Comparison of ENCODE assay signal across 1 cellular context in genomic region chr13:33937373-33938087, GRCh38.
TF ChIP-seq lines count a peak whose summit lies in the region.

No MANE protein-coding gene starts in this region.

TF ChIP-seq in GM23338, 12 proteins besides CTCF, POLR2A, EP300 and RAD21 (continued from another document):
- TF ChIP-seq, protein P1, sequence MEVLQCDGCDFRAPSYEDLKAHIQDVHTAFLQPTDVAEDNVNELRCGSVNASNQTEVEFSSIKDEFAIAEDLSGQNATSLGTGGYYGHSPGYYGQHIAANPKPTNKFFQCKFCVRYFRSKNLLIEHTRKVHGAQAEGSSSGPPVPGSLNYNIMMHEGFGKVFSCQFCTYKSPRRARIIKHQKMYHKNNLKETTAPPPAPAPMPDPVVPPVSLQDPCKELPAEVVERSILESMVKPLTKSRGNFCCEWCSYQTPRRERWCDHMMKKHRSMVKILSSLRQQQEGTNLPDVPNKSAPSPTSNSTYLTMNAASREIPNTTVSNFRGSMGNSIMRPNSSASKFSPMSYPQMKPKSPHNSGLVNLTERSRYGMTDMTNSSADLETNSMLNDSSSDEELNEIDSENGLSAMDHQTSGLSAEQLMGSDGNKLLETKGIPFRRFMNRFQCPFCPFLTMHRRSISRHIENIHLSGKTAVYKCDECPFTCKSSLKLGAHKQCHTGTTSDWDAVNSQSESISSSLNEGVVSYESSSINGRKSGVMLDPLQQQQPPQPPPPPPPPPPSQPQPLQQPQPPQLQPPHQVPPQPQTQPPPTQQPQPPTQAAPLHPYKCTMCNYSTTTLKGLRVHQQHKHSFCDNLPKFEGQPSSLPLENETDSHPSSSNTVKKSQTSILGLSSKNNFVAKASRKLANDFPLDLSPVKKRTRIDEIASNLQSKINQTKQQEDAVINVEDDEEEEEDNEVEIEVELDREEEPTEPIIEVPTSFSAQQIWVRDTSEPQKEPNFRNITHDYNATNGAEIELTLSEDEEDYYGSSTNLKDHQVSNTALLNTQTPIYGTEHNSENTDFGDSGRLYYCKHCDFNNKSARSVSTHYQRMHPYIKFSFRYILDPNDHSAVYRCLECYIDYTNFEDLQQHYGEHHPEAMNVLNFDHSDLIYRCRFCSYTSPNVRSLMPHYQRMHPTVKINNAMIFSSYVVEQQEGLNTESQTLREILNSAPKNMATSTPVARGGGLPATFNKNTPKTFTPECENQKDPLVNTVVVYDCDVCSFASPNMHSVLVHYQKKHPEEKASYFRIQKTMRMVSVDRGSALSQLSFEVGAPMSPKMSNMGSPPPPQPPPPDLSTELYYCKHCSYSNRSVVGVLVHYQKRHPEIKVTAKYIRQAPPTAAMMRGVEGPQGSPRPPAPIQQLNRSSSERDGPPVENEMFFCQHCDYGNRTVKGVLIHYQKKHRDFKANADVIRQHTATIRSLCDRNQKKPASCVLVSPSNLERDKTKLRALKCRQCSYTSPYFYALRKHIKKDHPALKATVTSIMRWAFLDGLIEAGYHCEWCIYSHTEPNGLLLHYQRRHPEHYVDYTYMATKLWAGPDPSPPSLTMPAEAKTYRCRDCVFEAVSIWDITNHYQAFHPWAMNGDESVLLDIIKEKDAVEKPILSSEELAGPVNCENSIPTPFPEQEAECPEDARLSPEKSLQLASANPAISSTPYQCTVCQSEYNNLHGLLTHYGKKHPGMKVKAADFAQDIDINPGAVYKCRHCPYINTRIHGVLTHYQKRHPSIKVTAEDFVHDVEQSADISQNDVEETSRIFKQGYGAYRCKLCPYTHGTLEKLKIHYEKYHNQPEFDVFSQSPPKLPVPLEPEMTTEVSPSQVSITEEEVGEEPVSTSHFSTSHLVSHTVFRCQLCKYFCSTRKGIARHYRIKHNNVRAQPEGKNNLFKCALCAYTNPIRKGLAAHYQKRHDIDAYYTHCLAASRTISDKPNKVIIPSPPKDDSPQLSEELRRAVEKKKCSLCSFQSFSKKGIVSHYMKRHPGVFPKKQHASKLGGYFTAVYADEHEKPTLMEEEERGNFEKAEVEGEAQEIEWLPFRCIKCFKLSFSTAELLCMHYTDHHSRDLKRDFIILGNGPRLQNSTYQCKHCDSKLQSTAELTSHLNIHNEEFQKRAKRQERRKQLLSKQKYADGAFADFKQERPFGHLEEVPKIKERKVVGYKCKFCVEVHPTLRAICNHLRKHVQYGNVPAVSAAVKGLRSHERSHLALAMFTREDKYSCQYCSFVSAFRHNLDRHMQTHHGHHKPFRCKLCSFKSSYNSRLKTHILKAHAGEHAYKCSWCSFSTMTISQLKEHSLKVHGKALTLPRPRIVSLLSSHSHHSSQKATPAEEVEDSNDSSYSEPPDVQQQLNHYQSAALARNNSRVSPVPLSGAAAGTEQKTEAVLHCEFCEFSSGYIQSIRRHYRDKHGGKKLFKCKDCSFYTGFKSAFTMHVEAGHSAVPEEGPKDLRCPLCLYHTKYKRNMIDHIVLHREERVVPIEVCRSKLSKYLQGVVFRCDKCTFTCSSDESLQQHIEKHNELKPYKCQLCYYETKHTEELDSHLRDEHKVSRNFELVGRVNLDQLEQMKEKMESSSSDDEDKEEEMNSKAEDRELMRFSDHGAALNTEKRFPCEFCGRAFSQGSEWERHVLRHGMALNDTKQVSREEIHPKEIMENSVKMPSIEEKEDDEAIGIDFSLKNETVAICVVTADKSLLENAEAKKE (CRISPR knock-in tag; IDR thresholded peaks at IDR 0.05), result peak; percentile 93
- TF ChIP-seq STAT1 (IDR thresholded peaks at IDR 0.05; ENCODE audit: unreplicated experiment) (no peak), POLR2AphosphoS5 (IDR thresholded peaks at IDR 0.05; ENCODE audit: low read depth) (no peak), NANOG (IDR thresholded peaks at IDR 0.05; ENCODE audit: borderline replicate concordance) (no peak), EZH2phosphoT487 (IDR thresholded peaks at IDR 0.05; ENCODE audit: unreplicated experiment) (no peak)
- TF ChIP-seq, protein P2, sequence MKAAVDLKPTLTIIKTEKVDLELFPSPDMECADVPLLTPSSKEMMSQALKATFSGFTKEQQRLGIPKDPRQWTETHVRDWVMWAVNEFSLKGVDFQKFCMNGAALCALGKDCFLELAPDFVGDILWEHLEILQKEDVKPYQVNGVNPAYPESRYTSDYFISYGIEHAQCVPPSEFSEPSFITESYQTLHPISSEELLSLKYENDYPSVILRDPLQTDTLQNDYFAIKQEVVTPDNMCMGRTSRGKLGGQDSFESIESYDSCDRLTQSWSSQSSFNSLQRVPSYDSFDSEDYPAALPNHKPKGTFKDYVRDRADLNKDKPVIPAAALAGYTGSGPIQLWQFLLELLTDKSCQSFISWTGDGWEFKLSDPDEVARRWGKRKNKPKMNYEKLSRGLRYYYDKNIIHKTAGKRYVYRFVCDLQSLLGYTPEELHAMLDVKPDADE (IDR thresholded peaks at IDR 0.05), result no peak
TF ChIP-seq in GM23338: peak in this region for 1.
